8 cellular contexts compared by ENCODE assay signal in genomic region chr5:179607449-179607931, GRCh38. TPM values are rescaled to one million over a fixed set of nuclear protein-coding genes. Genes with fewer than 3 reads are reported as not detected.
DNase-seq lines count a peak whose midpoint lies in the region; ATAC-seq, FAIRE-seq and TF ChIP-seq lines count a peak whose summit lies in the region.

No MANE protein-coding gene starts in this region.

- peaks cover 17% of the 10 kb centered on the region for H3F3A ChIP-seq in MM.1S (ENCODE audit: insufficient read depth, low read length)

- no peaks in the 10 kb centered on the region for H3K27me3 ChIP-seq in MM.1S (replicated peaks; ENCODE audit: insufficient read depth, low read length)
- no peaks in the 10 kb centered on the region for H3K27me3 ChIP-seq in naive thymus-derived CD4-positive, alpha-beta T cell (ENCODE audit: control insufficient read depth in 2 of 2, insufficient read depth in 2 of 2, low read length in 2 of 2)

- peaks cover 10 to 34% (median 22%) of the 10 kb centered on the region in 5 donors for H3K36me3 Mint-ChIP-seq in naive thymus-derived CD4-positive, alpha-beta T cell

- H2AFZ ChIP-seq in MM.1S (ENCODE audit: low read length), result no peak overlapping the region

- no peak overlapping the region for H3K9ac ChIP-seq in MM.1S (ENCODE audit: low read length)

- no peaks in the 10 kb centered on the region for H3K79me2 ChIP-seq in MM.1S (ENCODE audit: low read length)

- peaks cover 21 to 52% (median 39%) of the 10 kb centered on the region in 7 donors for H3K4me1 Mint-ChIP-seq in naive thymus-derived CD4-positive, alpha-beta T cell

- intact Hi-C loops in naive thymus-derived CD4-positive, alpha-beta T cell (cut with micrococcal nuclease), result no loop called here

- H3K36me3 ChIP-seq in MM.1S (replicated peaks; ENCODE audit: insufficient read depth, low read length), result 0 out of 2 replicates have a peak, but pooled peaks cover under 1% of the 10 kb centered on the region
- H3K36me3 ChIP-seq in naive thymus-derived CD4-positive, alpha-beta T cell (ENCODE audit: control insufficient read depth in 2 of 3, insufficient read depth in 3 of 3, low read length in 3 of 3), result peaks cover under 1 to 78% (median 19%) of the 10 kb centered on the region in 3 experiments

- DNase-seq in AG20443 (ENCODE audit: low spot score) (peak; percentile 53), MM.1S (no peak), cerebellar nuclear complex (lab: John Stamatoyannopoulos, UW) (peak; percentile 41 to 80), GM19239 (ENCODE audit: insufficient read length, low spot score) (no peak), NCI-H510A treated with DMSO at 0.1 percent for 48 hours (lab: John Stamatoyannopoulos, UW) (no peak), NCI-H345 treated with DMSO at 0.1 percent for 48 hours (lab: John Stamatoyannopoulos, UW; ENCODE audit: unreplicated experiment) (no peak)
- no peak for DNase-seq in naive thymus-derived CD4-positive, alpha-beta T cell

- FAIRE-seq in GM19239 (lab: Jason Lieb, UNC), result no peak

- no peaks in the 10 kb centered on the region for H4K20me1 ChIP-seq in MM.1S (ENCODE audit: insufficient read depth, low read length)

- ATAC-seq in naive thymus-derived CD4-positive, alpha-beta T cell, result peak; percentile 8
- ATAC-seq in HG03432 (IDR thresholded peaks at IDR 0.05; ENCODE audit: unreplicated experiment), result no peak

- no peak overlapping the region for H3K4me3 ChIP-seq in MM.1S (ENCODE audit: low read length)
- no peak overlapping the region for H3K4me3 ChIP-seq in naive thymus-derived CD4-positive, alpha-beta T cell (ENCODE audit: low read length)

- POLR2A ChIA-PET in naive thymus-derived CD4-positive, alpha-beta T cell (lab: Charles Lee), result interaction anchor here (1.0 to 7.4 kb wide), 4 partner anchors 9 to 57 kb away, joined by 4 to 135 read pairs (median 4); partner anchors contain the start of gene HNRNPH1

- H3K4me2 ChIP-seq in MM.1S (ENCODE audit: low read depth, low read length), result no peak overlapping the region

- peak overlapping the region in 1 of 10 donors; percentile 67 for H3K4me3 Mint-ChIP-seq in naive thymus-derived CD4-positive, alpha-beta T cell

- H3K4me1 ChIP-seq in MM.1S (ENCODE audit: low read length), result peaks cover 6% of the 10 kb centered on the region
- H3K4me1 ChIP-seq in naive thymus-derived CD4-positive, alpha-beta T cell (ENCODE audit: control insufficient read depth in 2 of 2, insufficient read depth in 2 of 2, low read length in 2 of 2), result peaks cover 8 to 16% of the 10 kb centered on the region in 2 donors

- no peaks in the 10 kb centered on the region for H3K9me2 ChIP-seq in MM.1S (replicated peaks; ENCODE audit: insufficient read depth, low read length)

- peak overlapping the region; percentile 42; the same call in 1 of the 2 replicates for H3K27ac ChIP-seq in MM.1S (ENCODE audit: low read length)
- H3K27ac ChIP-seq in naive thymus-derived CD4-positive, alpha-beta T cell (ENCODE audit: low read depth, low read length), result peak overlapping the region; percentile 23

- no peaks in the 10 kb centered on the region for H3K9me3 Mint-ChIP-seq in naive thymus-derived CD4-positive, alpha-beta T cell

- TF ChIP-seq CTCF in MM.1S (IDR thresholded peaks at IDR 0.05; ENCODE audit: low read length), result no peak

- peak overlapping the region; percentile 16 to 82 (median 72) for H3K27ac Mint-ChIP-seq in naive thymus-derived CD4-positive, alpha-beta T cell

- H3K27me3 Mint-ChIP-seq in naive thymus-derived CD4-positive, alpha-beta T cell, result no peaks in the 10 kb centered on the region

- CTCF ChIA-PET in naive thymus-derived CD4-positive, alpha-beta T cell (lab: Charles Lee), result interaction anchor here (1.8 kb wide), 1 partner anchor 16 kb away, joined by 5 read pairs; the partner anchor contains the start of gene HNRNPH1

- no peaks in the 10 kb centered on the region for H3K9me3 ChIP-seq in MM.1S (replicated peaks; ENCODE audit: insufficient read depth, low read length)
- no peaks in the 10 kb centered on the region for H3K9me3 ChIP-seq in naive thymus-derived CD4-positive, alpha-beta T cell (ENCODE audit: control insufficient read depth in 2 of 3, low read length in 3 of 3)

RNA-seq across cellular contexts. Expression of gene HNRNPH1, which starts 16.0 kb away (rescaled TPM):
- 1,000 to 10,000 TPM; 1,010 to 2,239 (median 1,692) TPM for total RNA-seq in naive thymus-derived CD4-positive, alpha-beta T cell
- 100 to 1,000 TPM; 120 to 141 TPM for polyA plus RNA-seq in naive thymus-derived CD4-positive, alpha-beta T cell

RNA-seq across cellular contexts. Expression of gene RUFY1, which starts 57.1 kb away (rescaled TPM):
- total RNA-seq in naive thymus-derived CD4-positive, alpha-beta T cell, result 10 to 100 TPM; 31.8 to 63.0 (median 52.3) TPM
- polyA plus RNA-seq in naive thymus-derived CD4-positive, alpha-beta T cell, result 10 to 100 TPM; 21.0 to 34.6 TPM

Comparison
In these comparisons a context has a peak if more than half of its experiments do, and no peak if none do; other contexts are left out.
1. DNase-seq: peak in AG20443 (single experiment) and cerebellar nuclear complex (2 of 2); none in MM.1S (single experiment), naive thymus-derived CD4-positive, alpha-beta T cell (0 of 9), GM19239 (single experiment), NCI-H510A treated with DMSO at 0.1 percent for 48 hours (single experiment) and NCI-H345 treated with DMSO at 0.1 percent for 48 hours (single experiment).